ENCODE assay signal across 1 cellular context in the genomic region with DNA sequence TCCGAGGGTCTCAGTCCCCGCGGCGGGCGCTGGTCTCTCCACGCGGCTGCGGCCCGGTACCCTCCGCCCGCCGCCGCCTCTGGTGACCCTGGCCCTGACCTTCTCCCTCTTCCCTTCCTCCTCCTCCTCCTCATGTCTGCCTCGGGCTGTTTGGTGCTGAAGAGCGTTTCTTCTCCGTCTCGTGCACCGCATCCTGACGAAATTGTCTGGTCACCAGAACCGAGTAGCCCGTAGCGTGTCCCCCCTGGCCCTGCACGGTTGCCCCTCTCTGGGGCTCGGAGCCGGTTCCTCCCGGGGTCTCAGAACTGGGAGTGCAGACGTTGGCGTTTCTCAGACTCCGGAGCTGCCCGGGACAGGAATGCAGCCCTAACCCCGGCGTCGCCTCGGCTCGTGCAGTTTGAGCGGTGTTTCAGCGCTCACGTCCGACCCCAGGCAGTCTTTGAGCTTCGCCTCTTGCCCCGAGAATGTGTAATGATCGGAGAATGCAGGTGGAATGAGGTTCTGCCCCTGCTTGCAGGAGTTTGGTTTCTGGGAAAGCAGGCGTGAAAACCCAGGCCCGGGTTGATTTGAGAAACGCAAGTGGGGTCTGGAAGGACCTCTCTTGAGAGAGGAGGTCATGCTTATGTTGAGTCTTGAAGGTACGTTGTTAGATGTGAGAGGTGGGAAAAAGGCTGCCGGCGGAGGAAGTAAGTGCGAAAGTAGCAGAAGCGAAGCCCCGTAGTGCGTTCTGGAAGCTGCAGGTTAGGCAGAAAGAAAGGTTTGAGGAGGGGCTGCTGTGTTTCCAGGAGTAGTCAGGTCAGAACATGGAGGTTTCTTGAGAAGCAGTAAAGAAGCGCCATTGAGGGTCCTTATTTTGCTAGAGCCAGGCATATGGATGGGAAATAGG.
TF ChIP-seq lines count a peak whose summit lies in the region.

No MANE protein-coding gene starts in this region.

TF ChIP-seq in HEK293, 187 proteins besides CTCF, POLR2A, EP300 and RAD21 (continued from another document):
- TF ChIP-seq, protein P1, sequence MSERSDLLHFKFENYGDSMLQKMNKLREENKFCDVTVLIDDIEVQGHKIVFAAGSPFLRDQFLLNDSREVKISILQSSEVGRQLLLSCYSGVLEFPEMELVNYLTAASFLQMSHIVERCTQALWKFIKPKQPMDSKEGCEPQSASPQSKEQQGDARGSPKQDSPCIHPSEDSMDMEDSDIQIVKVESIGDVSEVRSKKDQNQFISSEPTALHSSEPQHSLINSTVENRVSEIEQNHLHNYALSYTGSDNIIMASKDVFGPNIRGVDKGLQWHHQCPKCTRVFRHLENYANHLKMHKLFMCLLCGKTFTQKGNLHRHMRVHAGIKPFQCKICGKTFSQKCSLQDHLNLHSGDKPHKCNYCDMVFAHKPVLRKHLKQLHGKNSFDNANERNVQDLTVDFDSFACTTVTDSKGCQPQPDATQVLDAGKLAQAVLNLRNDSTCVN (tag by site-specific recombination; optimal IDR thresholded peaks at IDR 0.05) = peak; percentile 58
- TF ChIP-seq ZFP37 (tag by site-specific recombination; IDR thresholded peaks at IDR 0.05) (0 out of 2 replicates have a peak, but pooled peaks have one; percentile 16), ZBTB17 (tag by site-specific recombination; IDR thresholded peaks at IDR 0.05) (peak; percentile 41; the same call in 1 of the 2 replicates), ZBTB20 (tag by site-specific recombination; IDR thresholded peaks at IDR 0.05) (peak; percentile 71), ZNF660 (tag by site-specific recombination; IDR thresholded peaks at IDR 0.05) (0 out of 2 replicates have a peak, but pooled peaks have one; percentile 9), ZNF600 (tag by site-specific recombination; IDR thresholded peaks at IDR 0.05) (peak; percentile 75; the same call in 1 of the 2 replicates)
- TF ChIP-seq, protein P2, sequence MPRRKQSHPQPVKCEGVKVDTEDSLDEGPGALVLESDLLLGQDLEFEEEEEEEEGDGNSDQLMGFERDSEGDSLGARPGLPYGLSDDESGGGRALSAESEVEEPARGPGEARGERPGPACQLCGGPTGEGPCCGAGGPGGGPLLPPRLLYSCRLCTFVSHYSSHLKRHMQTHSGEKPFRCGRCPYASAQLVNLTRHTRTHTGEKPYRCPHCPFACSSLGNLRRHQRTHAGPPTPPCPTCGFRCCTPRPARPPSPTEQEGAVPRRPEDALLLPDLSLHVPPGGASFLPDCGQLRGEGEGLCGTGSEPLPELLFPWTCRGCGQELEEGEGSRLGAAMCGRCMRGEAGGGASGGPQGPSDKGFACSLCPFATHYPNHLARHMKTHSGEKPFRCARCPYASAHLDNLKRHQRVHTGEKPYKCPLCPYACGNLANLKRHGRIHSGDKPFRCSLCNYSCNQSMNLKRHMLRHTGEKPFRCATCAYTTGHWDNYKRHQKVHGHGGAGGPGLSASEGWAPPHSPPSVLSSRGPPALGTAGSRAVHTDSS (tag by site-specific recombination; IDR thresholded peaks at IDR 0.05) = peak; percentile 74
